Comparison of ENCODE assay signal across 1 cellular context in the genomic region with DNA sequence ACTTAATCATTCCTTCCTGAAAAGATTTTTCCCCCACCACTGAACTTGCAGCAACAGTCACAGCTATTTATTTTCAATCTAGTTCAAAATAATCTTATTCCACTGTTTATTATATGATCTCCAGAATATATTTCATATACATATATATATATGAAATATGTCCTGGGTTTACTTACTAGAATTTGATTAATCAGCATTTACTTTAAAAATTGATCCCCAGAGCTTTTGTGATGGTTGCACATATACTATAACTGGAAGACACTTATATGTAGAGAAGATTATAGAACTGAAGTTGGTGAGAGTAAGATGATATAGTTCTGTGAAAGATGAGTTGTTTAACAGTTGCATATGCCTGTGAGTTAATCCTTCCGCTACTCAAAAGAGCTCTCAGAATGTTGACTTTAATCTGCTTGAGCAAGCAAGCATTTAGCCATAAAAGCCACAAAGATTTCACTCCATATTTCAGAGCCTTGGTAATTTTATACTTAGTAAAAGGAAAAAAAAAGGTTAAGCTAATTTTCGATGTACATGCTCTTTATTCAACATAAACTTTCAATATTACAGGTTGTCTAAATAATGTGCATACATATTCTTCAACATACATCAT.
TF ChIP-seq lines count a peak whose summit lies in the region.

No MANE protein-coding gene starts in this region.

TF ChIP-seq in GM12878, 131 proteins besides CTCF, POLR2A, EP300 and RAD21 (continued from another document):
- TF ChIP-seq, protein P1, sequence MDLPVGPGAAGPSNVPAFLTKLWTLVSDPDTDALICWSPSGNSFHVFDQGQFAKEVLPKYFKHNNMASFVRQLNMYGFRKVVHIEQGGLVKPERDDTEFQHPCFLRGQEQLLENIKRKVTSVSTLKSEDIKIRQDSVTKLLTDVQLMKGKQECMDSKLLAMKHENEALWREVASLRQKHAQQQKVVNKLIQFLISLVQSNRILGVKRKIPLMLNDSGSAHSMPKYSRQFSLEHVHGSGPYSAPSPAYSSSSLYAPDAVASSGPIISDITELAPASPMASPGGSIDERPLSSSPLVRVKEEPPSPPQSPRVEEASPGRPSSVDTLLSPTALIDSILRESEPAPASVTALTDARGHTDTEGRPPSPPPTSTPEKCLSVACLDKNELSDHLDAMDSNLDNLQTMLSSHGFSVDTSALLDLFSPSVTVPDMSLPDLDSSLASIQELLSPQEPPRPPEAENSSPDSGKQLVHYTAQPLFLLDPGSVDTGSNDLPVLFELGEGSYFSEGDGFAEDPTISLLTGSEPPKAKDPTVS (IDR thresholded peaks at IDR 0.05; ENCODE audit: low read depth, low read length), result no peak
